ENCODE assay signal across 28 cellular contexts in genomic region chr1:104353580-104353979, GRCh38.
"Had no signal": no experiment of that assay in that cellular context is flagged by ENCODE, and none has a peak within 500 bp of the region (broad histone marks: within the 10 kb centered on the region; RNA-seq: fewer than 3 reads in every experiment).

No MANE protein-coding gene starts in this region.

- H3K9me3 ChIP-seq: ovary, psoas muscle, right lobe of liver, sigmoid colon, thoracic aorta, thyroid gland, tibial nerve, upper lobe of left lung, uterus had no signal

- H3K27me3 Mint-ChIP-seq: naive thymus-derived CD8-positive, alpha-beta T cell; natural killer cell treated with Interleukin-12 subunit alpha and Interleukin-12 subunit beta and Interleukin-15 and Interleukin-18, amount 100 ng/mL, for 72 hours; progenitor cell of endocrine pancreas; stimulated activated naive B cell treated with anti-CD40 and anti-IgM and Interleukin-4, amounts not matched to agents 10 μg/mL and 1 μg/mL and 100 μg/mL, for 72 hours; stimulated activated naive CD8-positive, alpha-beta T cell treated with anti-CD3 and anti-CD28 coated beads, Interleukin-15, Interleukin-2, amounts not matched to agents 100 ng/mL and 50 ng/mL, for 24 hours had no signal

- H3K4me3 ChIP-seq: neural progenitor cell, ovary, psoas muscle, right lobe of liver, sigmoid colon, stomach, thoracic aorta, thyroid gland, tibial nerve, upper lobe of left lung, uterus had no signal

- H3K9me3 Mint-ChIP-seq: neural progenitor cell; stimulated activated naive B cell treated with anti-CD40 and anti-IgM and Interleukin-4, amounts not matched to agents 10 μg/mL and 1 μg/mL and 100 μg/mL, for 72 hours had no signal

- H3K27ac ChIP-seq: neural progenitor cell, ovary, parathyroid adenoma, psoas muscle, right lobe of liver, sigmoid colon, stomach, thoracic aorta, thyroid gland, tibial nerve, upper lobe of left lung, uterus had no signal

- H3K4me1 ChIP-seq: neural progenitor cell, parathyroid adenoma, psoas muscle, right lobe of liver, sigmoid colon, stomach, thyroid gland, tibial nerve, upper lobe of left lung, uterus had no signal

- H3K4me2 ChIP-seq: neural progenitor cell had no signal

- H3K9ac ChIP-seq: neural progenitor cell, parathyroid adenoma had no signal

- H3K27me3 ChIP-seq: neural progenitor cell, ovary, sigmoid colon, stomach, thyroid gland, tibial nerve, upper lobe of left lung, uterus had no signal

- H3K4me3 Mint-ChIP-seq: naive thymus-derived CD8-positive, alpha-beta T cell; natural killer cell treated with Interleukin-12 subunit alpha and Interleukin-12 subunit beta and Interleukin-15 and Interleukin-18, amount 100 ng/mL, for 72 hours; neural progenitor cell; stimulated activated effector memory CD8-positive, alpha-beta T cell treated with anti-CD3 and anti-CD28 coated beads, Interleukin-12 subunit alpha, Interleukin-12 subunit beta, amount 100 ng/mL, for 72 hours; stimulated activated naive B cell treated with anti-CD40 and anti-IgM and Interleukin-4, amounts not matched to agents 10 μg/mL and 1 μg/mL and 100 μg/mL, for 72 hours; stimulated activated naive CD8-positive, alpha-beta T cell treated with anti-CD3 and anti-CD28 coated beads, Interleukin-15, Interleukin-2, amounts not matched to agents 100 ng/mL and 50 ng/mL, for 24 hours had no signal

- H2AFZ ChIP-seq: neural progenitor cell, parathyroid adenoma had no signal

- DNase-seq: naive thymus-derived CD8-positive, alpha-beta T cell; occipital lobe; ovary; posterior cingulate gyrus; psoas muscle; right cardiac atrium; right lobe of liver; sigmoid colon; small intestine; stimulated activated CD4-positive, alpha-beta T cell treated with anti-CD3 and anti-CD28 coated beads, Interleukin-15, amount 100 ng/mL, for 24 hours; stimulated activated CD4-positive, alpha-beta T cell treated with anti-CD3 and anti-CD28 coated beads, Interleukin-2, amount 100 ng/mL, for 24 hours; stimulated activated CD4-positive, alpha-beta T cell treated with anti-CD3 and anti-CD28 coated beads, Interleukin-2, amount 100 ng/mL, for 48 hours; stimulated activated CD4-positive, alpha-beta T cell treated with anti-CD3 and anti-CD28 coated beads, Interleukin-4, amount 100 ng/mL, for 24 hours; stimulated activated naive B cell treated with anti-CD40 and anti-IgM and Interleukin-4, amounts not matched to agents 10 μg/mL and 1 μg/mL and 100 μg/mL, for 72 hours; stimulated activated naive CD4-positive, alpha-beta T cell treated with Interleukin-2 at 50 U/mL for 16 hours; stomach; thyroid gland; trophoblast cell; upper lobe of left lung; uterus had no signal

- H3K36me3 ChIP-seq: neural progenitor cell, ovary, right lobe of liver, sigmoid colon, stomach, thoracic aorta, thyroid gland, tibial nerve, upper lobe of left lung, uterus had no signal

- H3K4me1 Mint-ChIP-seq: naive thymus-derived CD8-positive, alpha-beta T cell; neural progenitor cell; stimulated activated effector memory CD8-positive, alpha-beta T cell treated with anti-CD3 and anti-CD28 coated beads, Interleukin-12 subunit alpha, Interleukin-12 subunit beta, amount 100 ng/mL, for 72 hours; stimulated activated naive B cell treated with anti-CD40 and anti-IgM and Interleukin-4, amounts not matched to agents 10 μg/mL and 1 μg/mL and 100 μg/mL, for 72 hours had no signal

- H3K27ac Mint-ChIP-seq: naive thymus-derived CD8-positive, alpha-beta T cell; natural killer cell treated with Interleukin-12 subunit alpha and Interleukin-12 subunit beta and Interleukin-15 and Interleukin-18, amount 100 ng/mL, for 72 hours; neural progenitor cell; progenitor cell of endocrine pancreas; stimulated activated effector memory CD8-positive, alpha-beta T cell treated with anti-CD3 and anti-CD28 coated beads, Interleukin-12 subunit alpha, Interleukin-12 subunit beta, amount 100 ng/mL, for 72 hours; stimulated activated naive B cell treated with anti-CD40 and anti-IgM and Interleukin-4, amounts not matched to agents 10 μg/mL and 1 μg/mL and 100 μg/mL, for 72 hours; stimulated activated naive CD8-positive, alpha-beta T cell treated with anti-CD3 and anti-CD28 coated beads, Interleukin-15, Interleukin-2, amounts not matched to agents 100 ng/mL and 50 ng/mL, for 24 hours had no signal

- H3K36me3 Mint-ChIP-seq: naive thymus-derived CD8-positive, alpha-beta T cell; natural killer cell treated with Interleukin-12 subunit alpha and Interleukin-12 subunit beta and Interleukin-15 and Interleukin-18, amount 100 ng/mL, for 72 hours; neural progenitor cell; stimulated activated effector memory CD8-positive, alpha-beta T cell treated with anti-CD3 and anti-CD28 coated beads, Interleukin-12 subunit alpha, Interleukin-12 subunit beta, amount 100 ng/mL, for 72 hours; stimulated activated naive B cell treated with anti-CD40 and anti-IgM and Interleukin-4, amounts not matched to agents 10 μg/mL and 1 μg/mL and 100 μg/mL, for 72 hours had no signal

- H3K79me2 ChIP-seq: parathyroid adenoma had no signal
